Comparison of ENCODE assay signal across 12 cellular contexts in the genomic region with DNA sequence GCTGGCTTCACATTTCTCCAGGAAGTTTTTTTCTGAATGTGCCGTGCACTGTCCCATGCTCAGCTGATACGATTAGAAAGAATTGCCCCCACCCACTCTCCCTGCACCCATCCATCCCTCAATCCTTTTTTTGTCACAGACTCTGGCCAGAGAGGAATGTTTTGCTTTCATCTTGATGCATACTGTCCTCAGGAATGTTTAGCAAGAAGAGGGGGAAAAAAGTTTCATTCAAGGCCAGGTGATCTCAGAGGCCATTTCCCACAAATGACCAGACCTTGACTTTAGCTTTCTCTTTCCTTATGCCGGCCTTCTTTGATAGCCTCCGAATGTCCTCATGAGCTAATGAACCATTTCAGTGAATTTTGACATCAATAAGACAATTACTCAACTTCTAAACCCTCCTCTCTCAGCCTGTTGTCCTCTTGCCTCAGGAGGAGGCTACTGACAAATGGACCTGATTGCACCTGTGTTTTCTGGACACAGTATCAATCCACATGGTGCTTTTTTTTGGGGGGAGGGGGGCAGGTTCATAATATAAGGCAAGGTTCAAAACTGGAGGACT.
A peak's percentile ranks its signal among the peaks of the same experiment; 100 is the strongest.
DNase-seq lines count a peak whose midpoint lies in the region; ATAC-seq and TF ChIP-seq lines count a peak whose summit lies in the region.
"Had no signal": no experiment of that assay in that cellular context is flagged by ENCODE, and none has a peak within 500 bp of the region (broad histone marks: within the 10 kb centered on the region; RNA-seq: fewer than 3 reads in every experiment).

No MANE protein-coding gene starts in this region.

- H3K4me3 ChIP-seq in PC-9 (no peak overlapping the region; the same call in 1 of the 2 replicates), endodermal cell (ENCODE audit: low read length) (no peak overlapping the region), heart right ventricle (no peak overlapping the region)

- DNase-seq in Daoy (ENCODE audit: low read depth) (peak; percentile 63), PC-9 (peak; percentile 51 to 89), endodermal cell (no peak), non-pigmented ciliary epithelial cell (ENCODE audit: low read depth) (peak; percentile 91), Ammon's horn (ENCODE audit: low spot score) (no peak), NCI-H187 (lab: John Stamatoyannopoulos, UW) (no peak), heart right ventricle (no peak), NCI-H2171 (lab: John Stamatoyannopoulos, UW) (no peak)
- DNase-seq: activated T-cell treated with anti-CD3 and anti-CD28 coated beads, Interleukin-2, amount 50 U/mL, for 1 hour; DMS153; NCI-H446 had no signal

- peaks cover 21% of the 10 kb centered on the region; the same call in 1 of the 2 replicates for H3F3A ChIP-seq in PC-9 (ENCODE audit: insufficient read depth, low read depth)

- no peak for ATAC-seq in heart right ventricle

- no TSS peak for BruUV-seq in PC-9 (replicated peaks; lab: Mats Ljungman, UMichigan)

- intact Hi-C loops in PC-9 (cut with micrococcal nuclease; ENCODE audit: unreplicated experiment) (loop anchor here (2.0 to 5.0 kb wide), 5 partner anchors 57 to 773 kb away; no protein-coding TSS in a partner anchor), heart right ventricle (cut with DNase I) (loop anchor here in 3 of 10 donors (5.0 to 10.0 kb wide), 3 partner anchors 78 to 775 kb away; no protein-coding TSS in a partner anchor)

- no peaks in the 10 kb centered on the region for H3K36me3 Mint-ChIP-seq in endodermal cell (ENCODE audit: low read depth)

- peak overlapping the region; percentile 80 for H3K27ac Mint-ChIP-seq in endodermal cell

- H3K9ac ChIP-seq in endodermal cell (ENCODE audit: extremely low read depth, low read length, poor library complexity, severe bottlenecking): no peak overlapping the region

- H3K27me3 Mint-ChIP-seq in endodermal cell (ENCODE audit: insufficient read depth): no peaks in the 10 kb centered on the region

- peak overlapping the region; percentile 64; the same call in 1 of the 2 replicates for H2AFZ ChIP-seq in PC-9

- no peaks in the 10 kb centered on the region for H3K27me3 ChIP-seq in PC-9 (ENCODE audit: insufficient read depth, low read depth)
- H3K27me3 ChIP-seq in endodermal cell (ENCODE audit: control insufficient read depth, insufficient read depth, low read length, poor library complexity, severe bottlenecking): no peaks in the 10 kb centered on the region
- no peaks in the 10 kb centered on the region for H3K27me3 ChIP-seq in heart right ventricle

- peaks cover 65% of the 10 kb centered on the region for H3K4me1 Mint-ChIP-seq in endodermal cell

- H3K79me2 ChIP-seq in PC-9 (ENCODE audit: low read depth): no peaks in the 10 kb centered on the region

- H3K27ac ChIP-seq in PC-9: peak overlapping the region; percentile 90
- H3K27ac ChIP-seq in endodermal cell (ENCODE audit: low read depth, low read length): no peak overlapping the region
- no peak overlapping the region for H3K27ac ChIP-seq in heart right ventricle
- H3K27ac ChIP-seq: HL-60 had no signal

- H3K9me2 ChIP-seq in PC-9 (ENCODE audit: insufficient read depth): no peaks in the 10 kb centered on the region

- H3K9me3 ChIP-seq in PC-9 (ENCODE audit: insufficient read depth, low read depth) (no peaks in the 10 kb centered on the region), endodermal cell (ENCODE audit: control insufficient read depth, low read length) (no peaks in the 10 kb centered on the region), heart right ventricle (no peaks in the 10 kb centered on the region)

- CTCF ChIA-PET in PC-9 (lab: Charles Lee): interaction anchor here (0.5 kb wide), 1 partner anchor 13 kb away, joined by 5 read pairs; no protein-coding TSS in a partner anchor

- no peaks in the 10 kb centered on the region for H3K9me3 Mint-ChIP-seq in endodermal cell

- no peak overlapping the region for H3K4me3 Mint-ChIP-seq in endodermal cell

- H3K4me2 ChIP-seq in PC-9: peak overlapping the region; percentile 59

- H4K20me1 ChIP-seq in PC-9 (ENCODE audit: insufficient read depth): no peaks in the 10 kb centered on the region

- 40 to 72% methylated on average over 4 of the region's 4 CpGs for WGBS in endodermal cell (ENCODE audit: insufficient coverage in 1 of 2, insufficient read length in 1 of 2), 2 experiments
- 79 to 84% methylated on average over 4 of the region's 4 CpGs for WGBS in heart right ventricle, 2 donors

- POLR2A ChIA-PET in PC-9 (lab: Charles Lee; ENCODE audit: unreplicated experiment): interaction anchor here (0.5 to 0.9 kb wide), 5 partner anchors 8 to 802 kb away, joined by 3 to 20 read pairs (median 5); a partner anchor contains a TSS

- TF ChIP-seq CTCF in PC-9 (conservative IDR thresholded peaks at IDR 0.05): no peak
- TF ChIP-seq CTCF in endodermal cell (conservative IDR thresholded peaks at IDR 0.05): no peak
- no peak for TF ChIP-seq CTCF in heart right ventricle (IDR thresholded peaks at IDR 0.05)

- H3K4me1 ChIP-seq in PC-9 (replicated peaks; ENCODE audit: insufficient read depth) (peaks cover 41% of the 10 kb centered on the region), endodermal cell (ENCODE audit: control insufficient read depth, insufficient read depth, low read length) (peaks cover 28% of the 10 kb centered on the region), heart right ventricle (peaks cover 0 to 61% (median 25%) of the 10 kb centered on the region in 9 donors)

- no peaks in the 10 kb centered on the region for H3K36me3 ChIP-seq in PC-9 (ENCODE audit: low read depth)
- H3K36me3 ChIP-seq in endodermal cell (ENCODE audit: control insufficient read depth, insufficient read depth, low read length): no peaks in the 10 kb centered on the region
- no peaks in the 10 kb centered on the region for H3K36me3 ChIP-seq in heart right ventricle

Comparison
In these comparisons a context has a peak if more than half of its experiments do, and no peak if none do; other contexts are left out.
1. DNase-seq: peak in Daoy (single experiment), PC-9 (2 of 2) and non-pigmented ciliary epithelial cell (single experiment); none in endodermal cell (single experiment), Ammon's horn (single experiment), NCI-H187 (0 of 2), heart right ventricle (0 of 2) and NCI-H2171 (single experiment).